Comparison of ENCODE assay signal across 20 cellular contexts in genomic region chr19:35125746-35126623, GRCh38. TPM values are rescaled to one million over a fixed set of nuclear protein-coding genes. Genes with fewer than 3 reads are reported as not detected.
DNase-seq lines count a peak whose midpoint lies in the region; ATAC-seq and TF ChIP-seq lines count a peak whose summit lies in the region.
"Had no signal": no experiment of that assay in that cellular context is flagged by ENCODE, and none has a peak within 500 bp of the region (broad histone marks: within the 10 kb centered on the region; RNA-seq: fewer than 3 reads in every experiment).

No MANE protein-coding gene starts in this region.

- intact Hi-C loops in breast epithelium (cut with DNase I; ENCODE audit: low total_unique reads): no loop called here
- intact Hi-C loops in MCF 10A (cut with micrococcal nuclease): no loop called here
- intact Hi-C loops in left ventricle myocardium superior (cut with micrococcal nuclease): no loop called here

- no CpG with 5 or more reads among the region's 35 CpGs for WGBS in neuronal stem cell (ENCODE audit: extremely low coverage in 2 of 2, insufficient read length in 2 of 2, insufficient replicate concordance in 1 of 2), 2 donors
- 90 to 92% methylated on average over 7 to 35 of the region's 35 CpGs for WGBS in upper lobe of left lung, 2 donors

- peak overlapping the region; percentile 65 for H4K8ac ChIP-seq in neuronal stem cell (ENCODE audit: low read depth, low read length)

- peak overlapping the region; percentile 81 for H2BK120ac ChIP-seq in neuronal stem cell (ENCODE audit: low read depth, low read length)

- peak overlapping the region; percentile 35 for H2AFZ ChIP-seq in neuronal stem cell (ENCODE audit: low read length)

- H3K9me3 ChIP-seq in breast epithelium: no peaks in the 10 kb centered on the region
- H3K9me3 ChIP-seq in neuronal stem cell (replicated peaks in 1 of 2; ENCODE audit: control insufficient read depth in 2 of 2, insufficient read depth in 1 of 2, low read depth in 1 of 2, low read length in 2 of 2): no peaks in the 10 kb centered on the region
- no peaks in the 10 kb centered on the region for H3K9me3 ChIP-seq in upper lobe of left lung
- no peaks in the 10 kb centered on the region for H3K9me3 ChIP-seq in SJCRH30 (replicated peaks)

- peak overlapping the region in 2 of 3 donors; percentile 15 to 44 for H3K4me3 ChIP-seq in breast epithelium
- no peak overlapping the region for H3K4me3 ChIP-seq in neuronal stem cell (ENCODE audit: low read length in 2 of 2)
- H3K4me3 ChIP-seq in upper lobe of left lung: no peak overlapping the region
- no peak overlapping the region for H3K4me3 ChIP-seq in SJCRH30
- H3K4me3 ChIP-seq: smooth muscle cell had no signal

- no peaks in the 10 kb centered on the region for H3K79me1 ChIP-seq in neuronal stem cell (ENCODE audit: low read depth, low read length)

- no peak overlapping the region for H3K27ac Mint-ChIP-seq in MCF 10A (ENCODE audit: low read depth, unreplicated experiment)
- H3K27ac Mint-ChIP-seq in effector memory CD8-positive, alpha-beta T cell: no peak overlapping the region
- H3K27ac Mint-ChIP-seq in stimulated activated effector memory CD8-positive, alpha-beta T cell treated with anti-CD3 and anti-CD28 coated beads, Interleukin-12 subunit alpha, Interleukin-12 subunit beta, amount 100 ng/mL, for 72 hours: no peak overlapping the region
- H3K27ac Mint-ChIP-seq: stimulated activated naive CD8-positive, alpha-beta T cell treated with anti-CD3 and anti-CD28 coated beads, Interleukin-15, Interleukin-2, amounts not matched to agents 100 ng/mL and 50 ng/mL, for 24 hours had no signal

- no peak for TF ChIP-seq EP300 in upper lobe of left lung (IDR thresholded peaks at IDR 0.05)

- no TSS peak for BruUV-seq in MCF 10A (replicated peaks; lab: Mats Ljungman, UMichigan)

- no peak overlapping the region for H4K91ac ChIP-seq in neuronal stem cell (ENCODE audit: low read depth, low read length, poor library complexity)

- peaks cover 13 to 30% of the 10 kb centered on the region in 2 donors for H3K4me1 ChIP-seq in breast epithelium
- peaks cover 5 to 15% of the 10 kb centered on the region in 2 donors for H3K4me1 ChIP-seq in neuronal stem cell (ENCODE audit: control insufficient read depth in 2 of 2, insufficient read depth in 1 of 2, low read depth in 1 of 2, low read length in 2 of 2)
- H3K4me1 ChIP-seq in upper lobe of left lung: peaks cover 17 to 29% (median 24%) of the 10 kb centered on the region in 4 donors
- H3K4me1 ChIP-seq in SJCRH30: no peaks in the 10 kb centered on the region

- peak overlapping the region; percentile 98 for H2BK15ac ChIP-seq in neuronal stem cell (ENCODE audit: low read length)

- peaks cover 42% of the 10 kb centered on the region for H3K4me1 Mint-ChIP-seq in MCF 10A (ENCODE audit: insufficient read depth, unreplicated experiment)
- H3K4me1 Mint-ChIP-seq in effector memory CD8-positive, alpha-beta T cell (ENCODE audit: low read depth in 2 of 2): peaks cover 10% of the 10 kb centered on the region in 2 donors
- H3K4me1 Mint-ChIP-seq in stimulated activated effector memory CD8-positive, alpha-beta T cell treated with anti-CD3 and anti-CD28 coated beads, Interleukin-12 subunit alpha, Interleukin-12 subunit beta, amount 100 ng/mL, for 72 hours: peaks cover 17% of the 10 kb centered on the region

- H3K4me3 Mint-ChIP-seq in MCF 10A (ENCODE audit: unreplicated experiment): no peak overlapping the region
- peak overlapping the region; percentile 5 to 21 for H3K4me3 Mint-ChIP-seq in effector memory CD8-positive, alpha-beta T cell
- H3K4me3 Mint-ChIP-seq in stimulated activated effector memory CD8-positive, alpha-beta T cell treated with anti-CD3 and anti-CD28 coated beads, Interleukin-12 subunit alpha, Interleukin-12 subunit beta, amount 100 ng/mL, for 72 hours: no peak overlapping the region
- H3K4me3 Mint-ChIP-seq: stimulated activated naive CD8-positive, alpha-beta T cell treated with anti-CD3 and anti-CD28 coated beads, Interleukin-15, Interleukin-2, amounts not matched to agents 100 ng/mL and 50 ng/mL, for 24 hours had no signal

- H2BK12ac ChIP-seq in neuronal stem cell (ENCODE audit: low read length): peak overlapping the region; percentile 73

- peak overlapping the region; percentile 96 for H3K18ac ChIP-seq in neuronal stem cell (ENCODE audit: low read length)

- H3K27ac ChIP-seq in breast epithelium: peak overlapping the region; percentile 86 to 97
- no peak overlapping the region for H3K27ac ChIP-seq in neuronal stem cell (replicated peaks; ENCODE audit: low read length)
- peak overlapping the region in 3 of 4 donors; percentile 16 to 85 (median 78) for H3K27ac ChIP-seq in upper lobe of left lung
- no peak overlapping the region for H3K27ac ChIP-seq in SJCRH30
- H3K27ac ChIP-seq: foreskin keratinocyte had no signal

- CTCF ChIA-PET in MCF 10A (lab: Yijun Ruan, JAX): interaction anchor here (1.2 to 3.1 kb wide), 6 partner anchors 10 to 59 kb away, joined by 3 to 23 read pairs (median 13); partner anchors contain the start of gene FXYD3

- no peak for TF ChIP-seq POLR2A in breast epithelium (IDR thresholded peaks at IDR 0.05)
- no peak for TF ChIP-seq POLR2A in upper lobe of left lung (IDR thresholded peaks at IDR 0.05)

- H3K4ac ChIP-seq in neuronal stem cell (ENCODE audit: low read length): no peak overlapping the region

- no peaks in the 10 kb centered on the region for H3K9me3 Mint-ChIP-seq in MCF 10A (ENCODE audit: unreplicated experiment)
- H3K9me3 Mint-ChIP-seq in effector memory CD8-positive, alpha-beta T cell: no peaks in the 10 kb centered on the region
- H3K9me3 Mint-ChIP-seq in stimulated activated effector memory CD8-positive, alpha-beta T cell treated with anti-CD3 and anti-CD28 coated beads, Interleukin-12 subunit alpha, Interleukin-12 subunit beta, amount 100 ng/mL, for 72 hours: no peaks in the 10 kb centered on the region
- H3K9me3 Mint-ChIP-seq: stimulated activated naive CD8-positive, alpha-beta T cell treated with anti-CD3 and anti-CD28 coated beads, Interleukin-15, Interleukin-2, amounts not matched to agents 100 ng/mL and 50 ng/mL, for 24 hours had no signal

- peak overlapping the region; percentile 97 for H3K14ac ChIP-seq in neuronal stem cell (ENCODE audit: low read length)

- peak overlapping the region; percentile 78 for H2BK5ac ChIP-seq in neuronal stem cell (ENCODE audit: low read length)

- H3K27me3 Mint-ChIP-seq in MCF 10A (ENCODE audit: insufficient read depth, unreplicated experiment): no peaks in the 10 kb centered on the region
- H3K27me3 Mint-ChIP-seq in effector memory CD8-positive, alpha-beta T cell: peaks cover 0 to 13% of the 10 kb centered on the region in 2 donors
- H3K27me3 Mint-ChIP-seq: stimulated activated naive CD8-positive, alpha-beta T cell treated with anti-CD3 and anti-CD28 coated beads, Interleukin-15, Interleukin-2, amounts not matched to agents 100 ng/mL and 50 ng/mL, for 24 hours had no signal

- H3K36me3 ChIP-seq in breast epithelium (no peaks in the 10 kb centered on the region), neuronal stem cell (replicated peaks in 1 of 2; ENCODE audit: control insufficient read depth in 2 of 2, insufficient read depth in 2 of 2, low read length in 2 of 2) (peaks cover 0 to 2% of the 10 kb centered on the region in 2 donors), upper lobe of left lung (peaks cover 0 to 4% (median 0%) of the 10 kb centered on the region in 4 donors), SJCRH30 (no peaks in the 10 kb centered on the region)

- H3K23ac ChIP-seq in neuronal stem cell (ENCODE audit: low read depth, low read length, poor library complexity): peak overlapping the region; percentile 43

- DNase-seq in breast epithelium (ENCODE audit: low spot score in 2 of 2) (no peak), MCF 10A (ENCODE audit: unreplicated experiment) (no peak), neuronal stem cell (ENCODE audit: low spot score) (no peak), upper lobe of left lung (no peak), SJCRH30 (no peak), left ventricle myocardium superior (no peak)
- no peak for DNase-seq in effector memory CD8-positive, alpha-beta T cell
- no peak for DNase-seq in stimulated activated effector memory CD8-positive, alpha-beta T cell treated with anti-CD3 and anti-CD28 coated beads, Interleukin-12 subunit alpha, Interleukin-12 subunit beta, amount 100 ng/mL, for 72 hours (ENCODE audit: low spot score in 2 of 2)
- DNase-seq: ACHN, activated gamma-delta T cell, foreskin keratinocyte, GDM1, NCI-H1436 had no signal

- POLR2A ChIA-PET in MCF 10A (lab: Yijun Ruan, JAX): interaction anchor here (1.0 to 6.0 kb wide), 4 partner anchors 10 to 56 kb away, joined by 3 to 70 read pairs (median 12); partner anchors contain the start of gene FXYD3

- ATAC-seq in effector memory CD8-positive, alpha-beta T cell (replicated peaks): no peak
- ATAC-seq in upper lobe of left lung (ENCODE audit: low FRiP score in 2 of 2): no peak
- no peak for ATAC-seq in left ventricle myocardium superior
- no peak for ATAC-seq in stimulated activated effector memory CD8-positive, alpha-beta T cell treated with anti-CD3 and anti-CD28 coated beads, Interleukin-12 subunit alpha, Interleukin-12 subunit beta, amount 100 ng/mL, for 72 hours
- ATAC-seq: foreskin keratinocyte, SK-N-SH treated with all-trans-retinoic acid at 6 μM for 48 hours had no signal

- peaks cover 4% of the 10 kb centered on the region for H3K36me3 Mint-ChIP-seq in MCF 10A (ENCODE audit: insufficient read depth, unreplicated experiment)
- peaks cover 6% of the 10 kb centered on the region for H3K36me3 Mint-ChIP-seq in effector memory CD8-positive, alpha-beta T cell (ENCODE audit: insufficient read depth)
- peaks cover 8% of the 10 kb centered on the region for H3K36me3 Mint-ChIP-seq in stimulated activated effector memory CD8-positive, alpha-beta T cell treated with anti-CD3 and anti-CD28 coated beads, Interleukin-12 subunit alpha, Interleukin-12 subunit beta, amount 100 ng/mL, for 72 hours

- H3K27me3 ChIP-seq in breast epithelium (no peaks in the 10 kb centered on the region), neuronal stem cell (ENCODE audit: control insufficient read depth in 3 of 3, insufficient read depth in 3 of 3, low read depth in 1 of 3, low read length in 3 of 3) (peaks cover 0 to 34% (median 0%) of the 10 kb centered on the region in 3 experiments), upper lobe of left lung (no peaks in the 10 kb centered on the region), SJCRH30 (peaks cover 13% of the 10 kb centered on the region)
- H3K27me3 ChIP-seq: foreskin keratinocyte had no signal

- no peak for TF ChIP-seq CTCF in breast epithelium (IDR thresholded peaks at IDR 0.05)
- no peak for TF ChIP-seq CTCF in MCF 10A (IDR thresholded peaks at IDR 0.05; ENCODE audit: unreplicated experiment)
- no peak for TF ChIP-seq CTCF in upper lobe of left lung (IDR thresholded peaks at IDR 0.05)

- peak overlapping the region; percentile 96 for H2AK5ac ChIP-seq in neuronal stem cell (ENCODE audit: low read depth, low read length)

- H3K4me2 ChIP-seq in neuronal stem cell (ENCODE audit: insufficient read depth, low read length, poor library complexity, severe bottlenecking): no peak overlapping the region
- H3K4me2 ChIP-seq: smooth muscle cell had no signal

- no peak overlapping the region for H3K9ac ChIP-seq in neuronal stem cell (ENCODE audit: low read depth, low read length, poor library complexity)

RNA-seq across cellular contexts. Expression of gene LGI4, which starts 8.9 kb away (rescaled TPM):
- total RNA-seq in breast epithelium (10 to 100 TPM in 1 of 3 donors, 1 to 10 TPM in 2; 4.3 to 37.8 (median 5.3) TPM), MCF 10A (2022) (0.91 TPM in 1 of 2 replicates, not detected in the other), upper lobe of left lung (10 to 100 TPM in 2 of 6 donors, 1 to 10 TPM in 4; 3.3 to 25.3 (median 7.1) TPM), left ventricle myocardium superior (9.0 TPM)
- polyA plus RNA-seq in neuronal stem cell (2013, experiment 1 of 2): 2.0 TPM
- polyA plus RNA-seq in neuronal stem cell (2013, experiment 2 of 2): 1.8 TPM
- not detected in 2 replicates for total RNA-seq in SJCRH30 (2014; rRNA removed; shearing (Covaris generic))
- total RNA-seq: activated CD8-positive, alpha-beta memory T cell treated with anti-CD3 and anti-CD28 coated beads for 36 hours; foreskin keratinocyte; lung microvascular endothelial cell had no signal

RNA-seq across cellular contexts. Expression of gene FXYD3, which starts 10.4 kb away (rescaled TPM):
- 100 to 1,000 TPM in 2 of 3 donors, not detected in 1; 135 to 318 TPM for total RNA-seq in breast epithelium
- 4.3 and 6.9 TPM in 2 replicates for total RNA-seq in MCF 10A (2022)
- 0.07 TPM for polyA plus RNA-seq in neuronal stem cell (2013, experiment 1 of 2)
- polyA plus RNA-seq in neuronal stem cell (2013, experiment 2 of 2): 0.12 TPM
- total RNA-seq in upper lobe of left lung: 100 to 1,000 TPM in 5 of 6 donors, 10 to 100 TPM in 1; 94.3 to 236 (median 195) TPM
- total RNA-seq in SJCRH30 (2014; rRNA removed; shearing (Covaris generic)): not detected in 2 replicates
- 3.1 TPM for total RNA-seq in left ventricle myocardium superior
- total RNA-seq: activated CD8-positive, alpha-beta memory T cell treated with anti-CD3 and anti-CD28 coated beads for 36 hours; lung microvascular endothelial cell; NCI-H460; osteoblast had no signal

RNA-seq across cellular contexts. Expression of gene FXYD1, which starts 12.6 kb away (rescaled TPM):
- total RNA-seq in breast epithelium (10 to 100 TPM; 15.5 to 75.5 (median 34.7) TPM), MCF 10A (2022) (not detected in 2 replicates), upper lobe of left lung (10 to 100 TPM in 4 of 6 donors, 1 to 10 TPM in 2; 3.8 to 64.9 (median 25.2) TPM), left ventricle myocardium superior (489 TPM)
- polyA plus RNA-seq in neuronal stem cell (2013, experiment 1 of 2): 0.85 TPM
- 1.2 TPM for polyA plus RNA-seq in neuronal stem cell (2013, experiment 2 of 2)
- not detected in 2 replicates for total RNA-seq in SJCRH30 (2014; rRNA removed; shearing (Covaris generic))
- total RNA-seq: activated CD8-positive, alpha-beta memory T cell treated with anti-CD3 and anti-CD28 coated beads for 36 hours; lung microvascular endothelial cell; NCI-H460; osteoblast had no signal

RNA-seq across cellular contexts. Expression of gene FXYD7, which starts 17.1 kb away (rescaled TPM):
- total RNA-seq in breast epithelium: not detected
- not detected in 2 replicates for total RNA-seq in MCF 10A (2022)
- 2.3 TPM for polyA plus RNA-seq in neuronal stem cell (2013, experiment 1 of 2)
- polyA plus RNA-seq in neuronal stem cell (2013, experiment 2 of 2): 2.6 TPM
- total RNA-seq in upper lobe of left lung: under 1 TPM in 1 of 6 donors, not detected in 5; 0.34 TPM
- not detected in 2 replicates for total RNA-seq in SJCRH30 (2014; rRNA removed; shearing (Covaris generic))
- total RNA-seq in left ventricle myocardium superior: not detected
- total RNA-seq: activated CD8-positive, alpha-beta memory T cell treated with anti-CD3 and anti-CD28 coated beads for 36 hours; lung microvascular endothelial cell; NCI-H460; osteoblast; smooth muscle cell had no signal
- polyA plus RNA-seq: smooth muscle cell had no signal

RNA-seq across cellular contexts. Expression of gene FXYD5, which starts 28.6 kb away (rescaled TPM):
- total RNA-seq in breast epithelium (10 to 100 TPM; 52.4 to 56.7 (median 56.2) TPM), MCF 10A (2022) (150 and 159 TPM in 2 replicates), upper lobe of left lung (100 to 1,000 TPM in 2 of 6 donors, 10 to 100 TPM in 4; 40.4 to 153 (median 91.8) TPM), left ventricle myocardium superior (21.2 TPM)
- 47.1 TPM for polyA plus RNA-seq in neuronal stem cell (2013, experiment 1 of 2)
- 45.6 TPM for polyA plus RNA-seq in neuronal stem cell (2013, experiment 2 of 2)
- total RNA-seq in SJCRH30 (2014; rRNA removed; shearing (Covaris generic)): 4.0 and 6.6 TPM in 2 replicates

Comparison
In these comparisons a context has a peak if more than half of its experiments do, and no peak if none do; other contexts are left out.
1. H3K27ac ChIP-seq: peak in breast epithelium (2 of 2) and upper lobe of left lung (3 of 4); none in neuronal stem cell (single experiment) and SJCRH30 (single experiment).
2. H3K4me3 ChIP-seq: peak in breast epithelium (2 of 3); none in neuronal stem cell (0 of 2), upper lobe of left lung (0 of 4) and SJCRH30 (single experiment).
3. H3K4me3 Mint-ChIP-seq: peak in effector memory CD8-positive, alpha-beta T cell (2 of 2); none in MCF 10A (single experiment) and stimulated activated effector memory CD8-positive, alpha-beta T cell treated with anti-CD3 and anti-CD28 coated beads, Interleukin-12 subunit alpha, Interleukin-12 subunit beta, amount 100 ng/mL, for 72 hours (single experiment).